ENCODE assay signal across 24 cellular contexts in the genomic region with DNA sequence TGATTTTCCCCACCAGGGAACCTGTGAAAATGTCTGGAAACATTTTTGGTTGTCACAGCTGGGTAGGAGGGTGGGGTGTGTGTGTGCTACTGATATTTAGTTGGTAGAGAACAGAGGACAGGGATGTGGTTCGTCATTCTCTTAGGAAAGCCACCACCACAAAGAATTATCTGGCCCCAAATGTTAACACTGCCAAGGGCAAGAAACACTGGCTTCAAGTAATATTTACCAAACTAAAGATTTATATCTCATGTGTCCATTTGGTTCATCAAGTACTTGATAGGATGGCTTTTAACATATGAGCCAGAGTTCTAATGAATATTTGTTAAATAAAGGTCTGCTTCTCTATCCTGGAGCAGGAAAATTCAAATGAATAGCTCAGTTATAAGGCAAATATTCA.
"Had no signal": no experiment of that assay in that cellular context is flagged by ENCODE, and none has a peak within 500 bp of the region (broad histone marks: within the 10 kb centered on the region; RNA-seq: fewer than 3 reads in every experiment).

No MANE protein-coding gene starts in this region.

- H3K4me1 ChIP-seq: lower lobe of right lung, right atrium auricular region, suprapubic skin, thyroid gland had no signal

- H3K27me3 Mint-ChIP-seq: dendritic cell treated with granulocyte-macrophage colony-stimulating factor and Interleukin-4, amounts not matched to agents 40 ng/mL and 50 ng/mL, for 4 days; effector memory CD8-positive, alpha-beta T cell; naive thymus-derived CD4-positive, alpha-beta T cell; stimulated activated naive B cell treated with anti-CD40 and anti-IgM and Interleukin-4, amounts not matched to agents 10 μg/mL and 1 μg/mL and 100 μg/mL, for 72 hours; type B pancreatic cell had no signal

- H3K36me3 ChIP-seq: ovary had no signal

- H3K4me3 ChIP-seq: esophagus squamous epithelium, gastroesophageal sphincter, left ventricle myocardium inferior, lower lobe of right lung, ovary, right atrium auricular region, sigmoid colon, skin epidermis, suprapubic skin, thyroid gland had no signal

- H3K27ac ChIP-seq: epithelial cell of prostate, esophagus squamous epithelium, gastroesophageal sphincter, left ventricle myocardium inferior, lower lobe of right lung, ovary, right atrium auricular region, sigmoid colon, skin epidermis, suprapubic skin, thyroid gland had no signal

- H3K9me3 ChIP-seq: esophagus squamous epithelium, gastroesophageal sphincter, lower lobe of right lung, ovary, right atrium auricular region, sigmoid colon, suprapubic skin, thyroid gland had no signal

- H3K4me3 Mint-ChIP-seq: dendritic cell treated with granulocyte-macrophage colony-stimulating factor and Interleukin-4, amounts not matched to agents 40 ng/mL and 50 ng/mL, for 4 days; effector memory CD8-positive, alpha-beta T cell; naive thymus-derived CD4-positive, alpha-beta T cell; stimulated activated naive B cell treated with anti-CD40 and anti-IgM and Interleukin-4, amounts not matched to agents 10 μg/mL and 1 μg/mL and 100 μg/mL, for 72 hours; type B pancreatic cell had no signal

- H3K9me3 Mint-ChIP-seq: dendritic cell treated with granulocyte-macrophage colony-stimulating factor and Interleukin-4, amounts not matched to agents 40 ng/mL and 50 ng/mL, for 4 days; effector memory CD8-positive, alpha-beta T cell; type B pancreatic cell had no signal

- ATAC-seq: effector memory CD8-positive, alpha-beta T cell; gastroesophageal sphincter; lower lobe of right lung; naive thymus-derived CD4-positive, alpha-beta T cell; stimulated activated naive B cell treated with anti-CD40 and anti-IgM and Interleukin-4, amounts not matched to agents 10 μg/mL and 1 μg/mL and 100 μg/mL, for 72 hours had no signal

- DNase-seq: effector memory CD8-positive, alpha-beta T cell; esophagus squamous epithelium; foreskin fibroblast; glutamatergic neuron; islet precursor cell; left ventricle myocardium inferior; lower lobe of right lung; mesenchymal stem cell; midbrain; naive thymus-derived CD4-positive, alpha-beta T cell; nucleus accumbens; ovary; sigmoid colon; stimulated activated CD4-positive, alpha-beta T cell treated with anti-CD3 and anti-CD28 coated beads, Interleukin-2, amount 100 ng/mL, for 24 hours; stimulated activated CD4-positive, alpha-beta T cell treated with anti-CD3 and anti-CD28 coated beads, Interleukin-4, amount 100 ng/mL, for 4 hours; stimulated activated naive B cell treated with anti-CD40 and anti-IgM and Interleukin-4, amounts not matched to agents 10 μg/mL and 1 μg/mL and 100 μg/mL, for 72 hours; thyroid gland had no signal

- H3K27ac Mint-ChIP-seq: dendritic cell treated with granulocyte-macrophage colony-stimulating factor and Interleukin-4, amounts not matched to agents 40 ng/mL and 50 ng/mL, for 4 days; effector memory CD8-positive, alpha-beta T cell; stimulated activated naive B cell treated with anti-CD40 and anti-IgM and Interleukin-4, amounts not matched to agents 10 μg/mL and 1 μg/mL and 100 μg/mL, for 72 hours; type B pancreatic cell had no signal

- H3K27me3 ChIP-seq: esophagus squamous epithelium, gastroesophageal sphincter, ovary, right atrium auricular region, sigmoid colon, suprapubic skin, thyroid gland had no signal
